ENCODE assay signal across 31 cellular contexts in the genomic region with DNA sequence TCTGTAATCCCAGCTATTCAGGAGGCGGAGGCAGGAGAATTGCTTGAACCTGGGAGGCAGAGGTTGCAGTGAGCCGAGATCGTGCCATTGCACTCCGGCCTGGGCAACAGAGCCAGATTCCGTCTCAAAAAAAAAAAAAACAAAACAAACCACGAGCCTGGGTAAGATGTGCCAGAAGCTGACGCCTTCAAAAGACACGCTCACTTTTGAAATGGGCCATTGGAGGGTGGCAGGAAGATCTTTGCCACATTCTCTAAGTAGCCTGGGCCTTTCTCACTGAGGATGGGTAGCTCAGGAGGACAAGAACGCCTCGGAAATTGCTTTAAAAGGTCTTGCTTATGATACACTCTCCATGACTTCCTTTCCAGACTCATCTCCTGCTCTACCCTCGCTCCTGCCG.
"Had no signal": no experiment of that assay in that cellular context is flagged by ENCODE, and none has a peak within 500 bp of the region (broad histone marks: within the 10 kb centered on the region; RNA-seq: fewer than 3 reads in every experiment).

No MANE protein-coding gene starts in this region.

- H3K36me3 Mint-ChIP-seq: activated CD4-positive, alpha-beta memory T cell treated with anti-CD3 and anti-CD28 coated beads for 36 hours; activated CD8-positive, alpha-beta memory T cell treated with anti-CD3 and anti-CD28 coated beads, Interleukin-2, amount 10 ng/mL, durations not matched to agents 7 days and 5 days; activated naive CD4-positive, alpha-beta T cell treated with anti-CD3 and anti-CD28 coated beads, Interleukin-2, amount 50 U/mL, for 24 hours; activated naive CD8-positive, alpha-beta T cell treated with anti-CD3 and anti-CD28 coated beads for 36 hours had no signal

- H3K27ac ChIP-seq: adrenal gland, body of pancreas, heart left ventricle, WERI-Rb-1 had no signal

- H3K36me3 ChIP-seq: adrenal gland, esophagus muscularis mucosa, heart left ventricle, WERI-Rb-1 had no signal

- H3K9me3 Mint-ChIP-seq: activated B cell treated with CpG ODN at 0.5 μM for 24 hours; activated CD4-positive, alpha-beta memory T cell treated with anti-CD3 and anti-CD28 coated beads for 36 hours; activated CD4-positive, alpha-beta T cell treated with anti-CD3 and anti-CD28 coated beads, Interleukin-2, amount 10 ng/mL, durations not matched to agents 24 days and 14 days; activated naive CD4-positive, alpha-beta T cell treated with anti-CD3 and anti-CD28 coated beads for 36 hours; activated naive CD4-positive, alpha-beta T cell treated with anti-CD3 and anti-CD28 coated beads, Interleukin-2, amount 50 U/mL, for 24 hours; activated naive CD8-positive, alpha-beta T cell treated with anti-CD3 and anti-CD28 coated beads for 36 hours; activated naive CD8-positive, alpha-beta T cell treated with anti-CD3 and anti-CD28 coated beads, Interleukin-2, amount 50 U/mL, for 24 hours; activated T-helper 1 cell treated with anti-CD3 and anti-CD28 coated beads, Interleukin-12 subunit alpha, Interleukin-12 subunit beta, Interleukin-2, Interleukin-4 antibody, amounts not matched to agents 30 ng/mL and 10 ng/mL and 1 ng/mL, durations not matched to agents 14 hours and 24 hours and 36 hours; activated T-helper 2 cell treated with anti-CD3 and anti-CD28 coated beads, Interferon-gamma antibody, Interleukin-2, Interleukin-4, amounts not matched to agents 10 μg/mL and 5 μg/mL and 100 μg/mL, durations not matched to agents 14 hours and 24 hours and 36 hours; effector memory CD8-positive, alpha-beta T cell; T-helper 1 cell treated with Interleukin-12 subunit alpha and Interleukin-12 subunit beta and Interleukin-4 antibody, amounts not matched to agents 30 μg/mL and 1 μg/mL, for 36 hours; T-helper 2 cell treated with Interferon-gamma antibody and Interleukin-4, amounts not matched to agents 5 μg/mL and 100 μg/mL, for 36 hours had no signal

- H3K4me3 ChIP-seq: adrenal gland, body of pancreas, esophagus muscularis mucosa, heart left ventricle had no signal

- H3K27ac Mint-ChIP-seq: activated B cell treated with CpG ODN at 0.5 μM for 24 hours; activated CD4-positive, alpha-beta memory T cell treated with anti-CD3 and anti-CD28 coated beads for 36 hours; activated CD4-positive, alpha-beta T cell treated with anti-CD3 and anti-CD28 coated beads, Interleukin-2, amount 10 ng/mL, durations not matched to agents 24 days and 14 days; activated CD8-positive, alpha-beta memory T cell treated with anti-CD3 and anti-CD28 coated beads, Interleukin-2, amount 10 ng/mL, durations not matched to agents 7 days and 5 days; activated CD8-positive, alpha-beta T cell treated with anti-CD3 and anti-CD28 coated beads, Interleukin-2, amount 10 ng/mL, durations not matched to agents 7 days and 5 days; activated naive CD4-positive, alpha-beta T cell treated with anti-CD3 and anti-CD28 coated beads for 36 hours; activated naive CD4-positive, alpha-beta T cell treated with anti-CD3 and anti-CD28 coated beads, Interleukin-2, amount 50 U/mL, for 24 hours; activated naive CD8-positive, alpha-beta T cell treated with anti-CD3 and anti-CD28 coated beads for 36 hours; activated naive CD8-positive, alpha-beta T cell treated with anti-CD3 and anti-CD28 coated beads, Interleukin-2, amount 50 U/mL, for 24 hours; activated T-helper 1 cell treated with anti-CD3 and anti-CD28 coated beads, Interleukin-12 subunit alpha, Interleukin-12 subunit beta, Interleukin-2, Interleukin-4 antibody, amounts not matched to agents 30 ng/mL and 10 ng/mL and 1 ng/mL, durations not matched to agents 14 hours and 24 hours and 36 hours; activated T-helper 2 cell treated with anti-CD3 and anti-CD28 coated beads, Interferon-gamma antibody, Interleukin-2, Interleukin-4, amounts not matched to agents 10 μg/mL and 5 μg/mL and 100 μg/mL, durations not matched to agents 14 hours and 24 hours and 36 hours; effector memory CD8-positive, alpha-beta T cell; T-helper 1 cell treated with Interleukin-12 subunit alpha and Interleukin-12 subunit beta and Interleukin-4 antibody, amounts not matched to agents 30 μg/mL and 1 μg/mL, for 36 hours; T-helper 2 cell treated with Interferon-gamma antibody and Interleukin-4, amounts not matched to agents 5 μg/mL and 100 μg/mL, for 36 hours had no signal

- H3K9me3 ChIP-seq: adrenal gland, body of pancreas, esophagus muscularis mucosa, heart left ventricle had no signal

- H3K4me1 ChIP-seq: body of pancreas had no signal

- H3K4me3 Mint-ChIP-seq: activated B cell treated with CpG ODN at 0.5 μM for 24 hours; activated CD4-positive, alpha-beta memory T cell treated with anti-CD3 and anti-CD28 coated beads for 36 hours; activated CD4-positive, alpha-beta T cell treated with anti-CD3 and anti-CD28 coated beads, Interleukin-2, amount 10 ng/mL, durations not matched to agents 24 days and 14 days; activated CD8-positive, alpha-beta memory T cell treated with anti-CD3 and anti-CD28 coated beads, Interleukin-2, amount 10 ng/mL, durations not matched to agents 7 days and 5 days; activated CD8-positive, alpha-beta T cell treated with anti-CD3 and anti-CD28 coated beads, Interleukin-2, amount 10 ng/mL, durations not matched to agents 7 days and 5 days; activated naive CD4-positive, alpha-beta T cell treated with anti-CD3 and anti-CD28 coated beads for 36 hours; activated naive CD4-positive, alpha-beta T cell treated with anti-CD3 and anti-CD28 coated beads, Interleukin-2, amount 50 U/mL, for 24 hours; activated naive CD8-positive, alpha-beta T cell treated with anti-CD3 and anti-CD28 coated beads for 36 hours; activated naive CD8-positive, alpha-beta T cell treated with anti-CD3 and anti-CD28 coated beads, Interleukin-2, amount 50 U/mL, for 24 hours; activated T-helper 1 cell treated with anti-CD3 and anti-CD28 coated beads, Interleukin-12 subunit alpha, Interleukin-12 subunit beta, Interleukin-2, Interleukin-4 antibody, amounts not matched to agents 30 ng/mL and 10 ng/mL and 1 ng/mL, durations not matched to agents 14 hours and 24 hours and 36 hours; effector memory CD8-positive, alpha-beta T cell; T-helper 1 cell treated with Interleukin-12 subunit alpha and Interleukin-12 subunit beta and Interleukin-4 antibody, amounts not matched to agents 30 μg/mL and 1 μg/mL, for 36 hours; T-helper 2 cell treated with Interferon-gamma antibody and Interleukin-4, amounts not matched to agents 5 μg/mL and 100 μg/mL, for 36 hours had no signal

- H3K27me3 ChIP-seq: adrenal gland, body of pancreas, esophagus muscularis mucosa, heart left ventricle had no signal

- ATAC-seq: activated CD4-positive, CD25-positive, alpha-beta regulatory T cell treated with anti-CD3 and anti-CD28 coated beads, Interleukin-2, amount 50 U/mL, for 24 hours; activated CD8-positive, alpha-beta memory T cell treated with anti-CD3 and anti-CD28 coated beads, Interleukin-2, amount 10 ng/mL, durations not matched to agents 7 days and 5 days; activated CD8-positive, alpha-beta T cell treated with anti-CD3 and anti-CD28 coated beads, Interleukin-2, amount 10 ng/mL, durations not matched to agents 7 days and 5 days; activated naive CD8-positive, alpha-beta T cell treated with anti-CD3 and anti-CD28 coated beads, Interleukin-2, amount 50 U/mL, for 24 hours; body of pancreas; effector memory CD8-positive, alpha-beta T cell; heart left ventricle had no signal

- H3K27me3 Mint-ChIP-seq: activated B cell treated with CpG ODN at 0.5 μM for 24 hours; activated CD4-positive, alpha-beta memory T cell treated with anti-CD3 and anti-CD28 coated beads for 36 hours; activated CD8-positive, alpha-beta memory T cell treated with anti-CD3 and anti-CD28 coated beads, Interleukin-2, amount 10 ng/mL, durations not matched to agents 7 days and 5 days; activated naive CD4-positive, alpha-beta T cell treated with anti-CD3 and anti-CD28 coated beads, Interleukin-2, amount 50 U/mL, for 24 hours; activated naive CD8-positive, alpha-beta T cell treated with anti-CD3 and anti-CD28 coated beads for 36 hours; activated naive CD8-positive, alpha-beta T cell treated with anti-CD3 and anti-CD28 coated beads, Interleukin-2, amount 50 U/mL, for 24 hours; effector memory CD8-positive, alpha-beta T cell had no signal

- DNase-seq: activated B cell treated with CpG ODN at 0.5 μM for 24 hours; activated CD4-positive, alpha-beta T cell treated with anti-CD3 and anti-CD28 coated beads, Interleukin-2, amount 10 ng/mL, durations not matched to agents 24 days and 14 days; activated CD8-positive, alpha-beta memory T cell treated with anti-CD3 and anti-CD28 coated beads, Interleukin-2, amount 10 ng/mL, durations not matched to agents 7 days and 5 days; activated CD8-positive, alpha-beta memory T cell treated with anti-CD3 and anti-CD28 coated beads, Interleukin-2, amount 50 U/mL, for 4 hours; activated CD8-positive, alpha-beta T cell treated with anti-CD3 and anti-CD28 coated beads, Interleukin-2, amount 10 ng/mL, durations not matched to agents 7 days and 5 days; activated effector memory CD4-positive, alpha-beta T cell treated with anti-CD3 and anti-CD28 coated beads, Interleukin-2, amount 50 U/mL, for 16 hours; activated naive CD4-positive, alpha-beta T cell treated with anti-CD3 and anti-CD28 coated beads for 36 hours; activated naive CD8-positive, alpha-beta T cell treated with anti-CD3 and anti-CD28 coated beads for 36 hours; activated naive CD8-positive, alpha-beta T cell treated with anti-CD3 and anti-CD28 coated beads, Interleukin-2, amount 50 U/mL, for 24 hours; activated T-cell treated with anti-CD3 and anti-CD28 coated beads, Interleukin-2, amount 50 U/mL, for 1 hour; activated T-cell treated with anti-CD3 and anti-CD28 coated beads, Interleukin-2, amount 50 U/mL, for 48 hours; adrenal gland; aorta; body of pancreas; cortex of kidney; dermis blood vessel endothelial cell; effector CD4-positive, alpha-beta T cell; effector memory CD8-positive, alpha-beta T cell; erythroblast; glutamatergic neuron; heart left ventricle; T1000; WERI-Rb-1 had no signal
